ENCODE assay signal across 38 cellular contexts in genomic region chr9:123964756-123965155, GRCh38. TPM values are rescaled to one million over a fixed set of nuclear protein-coding genes. Genes with fewer than 3 reads are reported as not detected.
"Had no signal": no experiment of that assay in that cellular context is flagged by ENCODE, and none has a peak within 500 bp of the region (broad histone marks: within the 10 kb centered on the region; RNA-seq: fewer than 3 reads in every experiment).

No MANE protein-coding gene starts in this region.

- H3K4me1 Mint-ChIP-seq: mesothelial cell of epicardium, neural progenitor cell had no signal

- H3K9me3 Mint-ChIP-seq: activated naive CD4-positive, alpha-beta T cell treated with anti-CD3 and anti-CD28 coated beads for 36 hours; activated naive CD8-positive, alpha-beta T cell treated with anti-CD3 and anti-CD28 coated beads for 36 hours; effector memory CD8-positive, alpha-beta T cell; mesothelial cell of epicardium; natural killer cell; neural progenitor cell had no signal

- DNase-seq: activated CD4-positive, alpha-beta T cell treated with anti-CD3 and anti-CD28 coated beads for 4 hours; activated CD4-positive, alpha-beta T cell treated with anti-CD3 and anti-CD28 coated beads, Interleukin-2, amount 50 U/mL, for 48 hours; activated CD8-positive, alpha-beta memory T cell treated with anti-CD3 and anti-CD28 coated beads for 24 hours; activated effector memory CD4-positive, alpha-beta T cell treated with anti-CD3 and anti-CD28 coated beads, Interleukin-2, amount 50 U/mL, for 16 hours; activated naive CD4-positive, alpha-beta T cell treated with anti-CD3 and anti-CD28 coated beads for 36 hours; activated naive CD8-positive, alpha-beta T cell treated with anti-CD3 and anti-CD28 coated beads for 36 hours; adrenal gland; aorta; body of pancreas; cerebellar nuclear complex; dorsolateral prefrontal cortex; effector memory CD8-positive, alpha-beta T cell; erythroblast; gastrocnemius medialis; glutamatergic neuron; left cardiac atrium; left ventricle myocardium superior; natural killer cell; stimulated activated CD4-positive, alpha-beta T cell treated with anti-CD3 and anti-CD28 coated beads, Interleukin-1b, Interleukin-23, amount 100 ng/mL, for 48 hours; stimulated activated CD4-positive, alpha-beta T cell treated with anti-CD3 and anti-CD28 coated beads, Interleukin-4, amount 100 ng/mL, for 4 hours; stimulated activated CD8-positive, alpha-beta memory T cell treated with anti-CD3 and anti-CD28 coated beads, Interleukin-4, amount 100 ng/mL, for 48 hours; stomach; thyroid gland had no signal

- H3K36me3 ChIP-seq: adrenal gland, cardiac muscle cell, gastrocnemius medialis, neural progenitor cell, right atrium auricular region, stomach, thyroid gland, upper lobe of left lung, vagina had no signal

- H3K27me3 ChIP-seq: body of pancreas, neural progenitor cell, right atrium auricular region, thyroid gland, upper lobe of left lung, vagina had no signal

- H3K4me3 ChIP-seq: adrenal gland, body of pancreas, cardiac muscle cell, coronary artery, dorsolateral prefrontal cortex, gastrocnemius medialis, hepatocyte, neural progenitor cell, right atrium auricular region, smooth muscle cell, stomach, thyroid gland, upper lobe of left lung, vagina had no signal

- H3K36me3 Mint-ChIP-seq: activated naive CD8-positive, alpha-beta T cell treated with anti-CD3 and anti-CD28 coated beads for 36 hours; mesothelial cell of epicardium; natural killer cell; neural progenitor cell; stimulated activated memory B cell treated with anti-CD40 and anti-IgM and Interleukin-4, amounts not matched to agents 10 μg/mL and 1 μg/mL and 100 μg/mL, for 72 hours had no signal

- H3K27ac ChIP-seq: adrenal gland, body of pancreas, cardiac muscle cell, coronary artery, dorsolateral prefrontal cortex, gastrocnemius medialis, hepatocyte, neural progenitor cell, right atrium auricular region, stomach, thyroid gland, upper lobe of left lung, vagina, VCaP had no signal

- ATAC-seq: body of pancreas; effector memory CD8-positive, alpha-beta T cell; gastrocnemius medialis; left cardiac atrium; left ventricle myocardium superior; natural killer cell; stimulated activated memory B cell treated with anti-CD40 and anti-IgM and Interleukin-4, amounts not matched to agents 10 μg/mL and 1 μg/mL and 100 μg/mL, for 72 hours had no signal

- H3K9me3 ChIP-seq: adrenal gland, body of pancreas, gastrocnemius medialis, right atrium auricular region, thyroid gland, upper lobe of left lung, vagina had no signal

- H3K4me1 ChIP-seq: adrenal gland, body of pancreas, gastrocnemius medialis, neural progenitor cell, right atrium auricular region, stomach, thyroid gland, upper lobe of left lung, vagina had no signal

- H3K27ac Mint-ChIP-seq: activated naive CD4-positive, alpha-beta T cell treated with anti-CD3 and anti-CD28 coated beads for 36 hours; activated naive CD8-positive, alpha-beta T cell treated with anti-CD3 and anti-CD28 coated beads for 36 hours; mesothelial cell of epicardium; natural killer cell; neural progenitor cell; stimulated activated memory B cell treated with anti-CD40 and anti-IgM and Interleukin-4, amounts not matched to agents 10 μg/mL and 1 μg/mL and 100 μg/mL, for 72 hours had no signal

- H3K4me3 Mint-ChIP-seq: activated naive CD4-positive, alpha-beta T cell treated with anti-CD3 and anti-CD28 coated beads for 36 hours; activated naive CD8-positive, alpha-beta T cell treated with anti-CD3 and anti-CD28 coated beads for 36 hours; effector memory CD8-positive, alpha-beta T cell; mesothelial cell of epicardium; natural killer cell; neural progenitor cell; stimulated activated memory B cell treated with anti-CD40 and anti-IgM and Interleukin-4, amounts not matched to agents 10 μg/mL and 1 μg/mL and 100 μg/mL, for 72 hours had no signal

RNA-seq across cellular contexts. Expression of gene LHX2, which starts 46.8 kb away (rescaled TPM):
- total RNA-seq: activated naive CD4-positive, alpha-beta T cell treated with anti-CD3 and anti-CD28 coated beads for 36 hours; activated naive CD8-positive, alpha-beta T cell treated with anti-CD3 and anti-CD28 coated beads for 36 hours; body of pancreas; gastrocnemius medialis; hepatocyte; left ventricle myocardium superior; lung microvascular endothelial cell; mesothelial cell of epicardium; natural killer cell; omental fat pad; pulmonary artery endothelial cell; smooth muscle cell; T-helper 2 cell treated with Interferon-gamma antibody and Interleukin-4, amounts not matched to agents 100 ng/mL and 5 ng/mL, for 36 hours; thyroid gland; upper lobe of left lung; vagina had no signal
- polyA plus RNA-seq: hepatocyte, smooth muscle cell, stomach had no signal
